ENCODE assay signal across 19 cellular contexts in genomic region chr2:214077727-214078126, GRCh38.
"Had no signal": no experiment of that assay in that cellular context is flagged by ENCODE, and none has a peak within 500 bp of the region (broad histone marks: within the 10 kb centered on the region; RNA-seq: fewer than 3 reads in every experiment).

No MANE protein-coding gene starts in this region.

- H3K4me3 ChIP-seq: colonic mucosa, mucosa of descending colon, pancreas, sigmoid colon, spleen had no signal

- H3K36me3 ChIP-seq: colonic mucosa, pancreas, sigmoid colon, spleen had no signal

- H3K36me3 Mint-ChIP-seq: naive thymus-derived CD4-positive, alpha-beta T cell; stimulated activated naive B cell treated with anti-CD40 and anti-IgM and Interleukin-4, amounts not matched to agents 10 μg/mL and 1 μg/mL and 100 μg/mL, for 72 hours had no signal

- DNase-seq: activated CD4-positive, alpha-beta T cell treated with anti-CD3 and anti-CD28 coated beads, Interleukin-2, amount 50 U/mL, for 1 hour; activated CD4-positive, CD25-positive, alpha-beta regulatory T cell treated with anti-CD3 and anti-CD28 coated beads, Interleukin-2, amount 50 U/mL, for 72 hours; activated CD8-positive, alpha-beta memory T cell treated with anti-CD3 and anti-CD28 coated beads, Interleukin-2, amount 50 U/mL, for 4 hours; activated effector memory CD4-positive, alpha-beta T cell treated with anti-CD3 and anti-CD28 coated beads, Interleukin-2, amount 50 U/mL, for 16 hours; activated naive CD4-positive, alpha-beta T cell treated with anti-CD3 and anti-CD28 coated beads, Interleukin-2, amount 50 U/mL, for 16 hours; activated T-cell treated with anti-CD3 and anti-CD28 coated beads, Interleukin-2, amount 50 U/mL, for 72 hours; aorta; colonic mucosa; erythroblast; left cardiac atrium; mesenchymal stem cell; mucosa of descending colon; naive thymus-derived CD4-positive, alpha-beta T cell; pancreas; sigmoid colon; spleen; stimulated activated naive B cell treated with anti-CD40 and anti-IgM and Interleukin-4, amounts not matched to agents 10 μg/mL and 1 μg/mL and 100 μg/mL, for 72 hours had no signal

- H3K9me3 Mint-ChIP-seq: activated T-cell treated with anti-CD3 and anti-CD28 coated beads, Interleukin-2, amount 50 U/mL, for 72 hours; stimulated activated naive B cell treated with anti-CD40 and anti-IgM and Interleukin-4, amounts not matched to agents 10 μg/mL and 1 μg/mL and 100 μg/mL, for 72 hours; T-helper 1 cell treated with Interleukin-12 subunit alpha and Interleukin-12 subunit beta and Interleukin-4 antibody, amounts not matched to agents 30 μg/mL and 1 μg/mL, for 36 hours had no signal

- H3K4me1 Mint-ChIP-seq: central memory CD8-positive, alpha-beta T cell; naive thymus-derived CD4-positive, alpha-beta T cell; stimulated activated naive B cell treated with anti-CD40 and anti-IgM and Interleukin-4, amounts not matched to agents 10 μg/mL and 1 μg/mL and 100 μg/mL, for 72 hours had no signal

- H3K27me3 ChIP-seq: colonic mucosa, pancreas, sigmoid colon, spleen had no signal

- H3K27me3 Mint-ChIP-seq: central memory CD8-positive, alpha-beta T cell; naive thymus-derived CD4-positive, alpha-beta T cell; stimulated activated naive B cell treated with anti-CD40 and anti-IgM and Interleukin-4, amounts not matched to agents 10 μg/mL and 1 μg/mL and 100 μg/mL, for 72 hours had no signal

- ATAC-seq: activated T-cell treated with anti-CD3 and anti-CD28 coated beads, Interleukin-2, amount 50 U/mL, for 72 hours; left cardiac atrium; mucosa of descending colon; naive thymus-derived CD4-positive, alpha-beta T cell; pancreas; stimulated activated naive B cell treated with anti-CD40 and anti-IgM and Interleukin-4, amounts not matched to agents 10 μg/mL and 1 μg/mL and 100 μg/mL, for 72 hours had no signal

- H3K9me3 ChIP-seq: colonic mucosa, mucosa of descending colon, pancreas, sigmoid colon, spleen had no signal

- H3K4me3 Mint-ChIP-seq: activated T-cell treated with anti-CD3 and anti-CD28 coated beads, Interleukin-2, amount 50 U/mL, for 72 hours; central memory CD8-positive, alpha-beta T cell; naive thymus-derived CD4-positive, alpha-beta T cell; stimulated activated naive B cell treated with anti-CD40 and anti-IgM and Interleukin-4, amounts not matched to agents 10 μg/mL and 1 μg/mL and 100 μg/mL, for 72 hours; T-helper 1 cell treated with Interleukin-12 subunit alpha and Interleukin-12 subunit beta and Interleukin-4 antibody, amounts not matched to agents 30 μg/mL and 1 μg/mL, for 36 hours had no signal

- H3K27ac Mint-ChIP-seq: activated T-cell treated with anti-CD3 and anti-CD28 coated beads, Interleukin-2, amount 50 U/mL, for 72 hours; naive thymus-derived CD4-positive, alpha-beta T cell; stimulated activated naive B cell treated with anti-CD40 and anti-IgM and Interleukin-4, amounts not matched to agents 10 μg/mL and 1 μg/mL and 100 μg/mL, for 72 hours; T-helper 1 cell treated with Interleukin-12 subunit alpha and Interleukin-12 subunit beta and Interleukin-4 antibody, amounts not matched to agents 30 μg/mL and 1 μg/mL, for 36 hours had no signal

- H3K27ac ChIP-seq: colonic mucosa, pancreas, sigmoid colon, spleen had no signal

- H3K4me1 ChIP-seq: colonic mucosa, pancreas, sigmoid colon, spleen had no signal
